Comparison of ENCODE assay signal across 18 cellular contexts in genomic region chr16:10040136-10041080, GRCh38.
DNase-seq lines count a peak whose midpoint lies in the region; ATAC-seq, FAIRE-seq and TF ChIP-seq lines count a peak whose summit lies in the region.
"Had no signal": no experiment of that assay in that cellular context is flagged by ENCODE, and none has a peak within 500 bp of the region (broad histone marks: within the 10 kb centered on the region; RNA-seq: fewer than 3 reads in every experiment).

No MANE protein-coding gene starts in this region.

- 84 to 100% methylated on average over 4 to 17 of the region's 17 CpGs for WGBS in H1 (ENCODE audit: extremely low coverage in 1 of 2, insufficient coverage in 1 of 2, insufficient read length in 1 of 2, insufficient replicate concordance in 2 of 2, low coverage in 1 of 2, low lambda C conversion rate in 2 of 2, missing lambda C conversion rate in 1 of 2), 2 experiments

- peak overlapping the region; percentile 82 for H2BK120ac ChIP-seq in H1 (replicated peaks; ENCODE audit: low read depth, low read length)

- H3K27me3 Mint-ChIP-seq in nephron progenitor cell (ENCODE audit: low read depth, poor library complexity) = peaks cover 8% of the 10 kb centered on the region
- peaks cover 6% of the 10 kb centered on the region for H3K27me3 Mint-ChIP-seq in T-helper 2 cell treated with Interferon-gamma antibody and Interleukin-4, amounts not matched to agents 5 μg/mL and 100 μg/mL, for 36 hours (ENCODE audit: low read depth)
- H3K27me3 Mint-ChIP-seq in activated T-cell treated with anti-CD3 and anti-CD28 coated beads, Interleukin-2, amount 50 U/mL, for 4 hours (ENCODE audit: low read depth) = peaks cover 17% of the 10 kb centered on the region

- CTCF ChIA-PET in H1 (lab: Charles Lee; ENCODE audit: partially characterized antibody) = interaction anchor here (1.1 to 1.2 kb wide), 3 partner anchors 31 to 393 kb away, joined by 3 to 4 read pairs (median 4); no protein-coding TSS in a partner anchor

- peaks cover 27% of the 10 kb centered on the region for H3K4me1 Mint-ChIP-seq in nephron progenitor cell
- peaks cover 2% of the 10 kb centered on the region for H3K4me1 Mint-ChIP-seq in T-helper 2 cell treated with Interferon-gamma antibody and Interleukin-4, amounts not matched to agents 5 μg/mL and 100 μg/mL, for 36 hours (ENCODE audit: low read depth)
- peaks cover 3% of the 10 kb centered on the region for H3K4me1 Mint-ChIP-seq in activated T-cell treated with anti-CD3 and anti-CD28 coated beads, Interleukin-2, amount 50 U/mL, for 4 hours (ENCODE audit: low read depth)

- peak in 1 of 2 experiments; percentile 11; a peak in 1 of 4 replicates for TF ChIP-seq RAD21 in H1 (IDR thresholded peaks at IDR 0.05 in 1 of 2, conservative IDR thresholded peaks at IDR 0.05 in 1 of 2; ENCODE audit: low read depth in 2 of 2, low read length in 2 of 2)

- no peaks in the 10 kb centered on the region; a peak in 1 of 8 replicates for H3K36me3 ChIP-seq in H1 (ENCODE audit: control insufficient read depth in 2 of 4, insufficient read depth in 4 of 4, low read length in 3 of 4)
- H3K36me3 ChIP-seq: BLaER1, right atrium auricular region had no signal

- H2BK5ac ChIP-seq in H1 (ENCODE audit: low read depth, low read length) = 0 out of 2 replicates have a peak overlapping the region, but pooled peaks have one; percentile 77

- peaks cover 0 to 8% of the 10 kb centered on the region in 2 experiments for H4K20me1 ChIP-seq in H1 (replicated peaks in 1 of 2; ENCODE audit: control insufficient read depth in 1 of 2, insufficient read depth in 2 of 2, low read length in 2 of 2)
- H4K20me1 ChIP-seq: BLaER1 had no signal

- H3K79me1 ChIP-seq in H1 (ENCODE audit: low read depth, low read length) = 0 out of 2 replicates have a peak, but pooled peaks cover 3% of the 10 kb centered on the region

- peak overlapping the region; percentile 100 for H2AK5ac ChIP-seq in H1 (ENCODE audit: low read depth, low read length)

- H4K5ac ChIP-seq in H1 (ENCODE audit: insufficient read length, low read depth, low read length) = no peak overlapping the region

- no peak for TF ChIP-seq EP300 in H1 (IDR thresholded peaks at IDR 0.05; ENCODE audit: borderline replicate concordance in 1 of 2, low read depth in 2 of 2, low read length in 2 of 2)

- H3K27me3 ChIP-seq in H1 (replicated peaks in 1 of 4; ENCODE audit: control insufficient read depth in 3 of 4, extremely low read depth in 1 of 4, insufficient read depth in 3 of 4, low read length in 3 of 4) = no peaks in the 10 kb centered on the region
- H3K27me3 ChIP-seq: BLaER1, right atrium auricular region had no signal

- no peaks in the 10 kb centered on the region; a peak in 1 of 4 replicates for H3K9me3 ChIP-seq in H1 (ENCODE audit: insufficient read depth in 2 of 2, low read depth in 1 of 2, low read length in 1 of 2)
- H3K9me3 ChIP-seq: BLaER1, right atrium auricular region had no signal

- peak overlapping the region; percentile 98 for H2BK12ac ChIP-seq in H1 (ENCODE audit: low read depth, low read length)

- peak overlapping the region; percentile 100 for H2BK15ac ChIP-seq in H1 (ENCODE audit: low read length)

- no peak overlapping the region for H4K8ac ChIP-seq in H1 (ENCODE audit: extremely low read depth, insufficient read depth, low read length)

- no peak overlapping the region for H3K4me3 Mint-ChIP-seq in nephron progenitor cell
- H3K4me3 Mint-ChIP-seq in T-helper 2 cell treated with Interferon-gamma antibody and Interleukin-4, amounts not matched to agents 5 μg/mL and 100 μg/mL, for 36 hours = no peak overlapping the region
- H3K4me3 Mint-ChIP-seq in activated T-cell treated with anti-CD3 and anti-CD28 coated beads, Interleukin-2, amount 50 U/mL, for 4 hours = no peak overlapping the region
- H3K4me3 Mint-ChIP-seq: activated CD4-positive, alpha-beta T cell treated with anti-CD3 and anti-CD28 coated beads for 36 hours; activated naive CD4-positive, alpha-beta T cell treated with anti-CD3 and anti-CD28 coated beads, Interleukin-2, amount 50 U/mL, for 24 hours had no signal

- no peak overlapping the region for H3K27ac ChIP-seq in H1 (ENCODE audit: low read depth, low read length)
- H3K27ac ChIP-seq: BLaER1, right atrium auricular region had no signal

- 0 out of 8 replicates have a peak overlapping the region, but pooled peaks of 1 of the 4 experiments have one; percentile 46 for H3K4me3 ChIP-seq in H1 (ENCODE audit: extremely low read depth in 1 of 4, insufficient read depth in 2 of 4, low read depth in 3 of 4, low read length in 4 of 4)

- H3K4me2 ChIP-seq in H1 (ENCODE audit: insufficient read depth in 1 of 2, low read depth in 2 of 2, low read length in 2 of 2) = peak overlapping the region in 1 of 2 experiments; percentile 99; a peak in 1 of 4 replicates

- peak overlapping the region; percentile 4; the same call in 1 of the 2 replicates for H3K18ac ChIP-seq in H1 (ENCODE audit: extremely low read depth, low read length)

- H2BK20ac ChIP-seq in H1 (ENCODE audit: low read length) = peak overlapping the region; percentile 98

- FAIRE-seq in H1 (lab: Jason Lieb, UNC) = no peak
- FAIRE-seq: GM19239, TTC549 had no signal

- DNase-seq in D341Med (ENCODE audit: low spot score) (peak; percentile 44), NCI-H748 (lab: John Stamatoyannopoulos, UW; ENCODE audit: unreplicated experiment) (peak; percentile 43), H1 (ENCODE audit: low read depth in 1 of 2, low spot score in 2 of 2) (no peak), nephron progenitor cell (peak; percentile 38), dermis blood vessel endothelial cell (no peak)
- no peak for DNase-seq in T-helper 2 cell treated with Interferon-gamma antibody and Interleukin-4, amounts not matched to agents 5 μg/mL and 100 μg/mL, for 36 hours (ENCODE audit: low spot score)
- DNase-seq in activated T-cell treated with anti-CD3 and anti-CD28 coated beads, Interleukin-2, amount 50 U/mL, for 4 hours = no peak
- DNase-seq: Calu3; MV-4-11; stimulated activated CD4-positive, alpha-beta T cell treated with anti-CD3 and anti-CD28 coated beads, Interleukin-12 subunit alpha, Interleukin-12 subunit beta, amount 100 ng/mL, for 4 hours; stimulated activated CD8-positive, alpha-beta memory T cell treated with anti-CD3 and anti-CD28 coated beads, Interleukin-4, amount 100 ng/mL, for 48 hours had no signal

- H3K4ac ChIP-seq in H1 (replicated peaks; ENCODE audit: insufficient read length, low read depth, low read length) = peak overlapping the region; percentile 95

- H3K4me1 ChIP-seq in H1 (replicated peaks in 1 of 4; ENCODE audit: control insufficient read depth in 3 of 4, insufficient read depth in 4 of 4, low read length in 3 of 4) = peaks cover 3 to 6% (median 3%) of the 10 kb centered on the region in 4 experiments; a peak in 6 of 7 replicates
- H3K4me1 ChIP-seq: BLaER1 had no signal

- no peaks in the 10 kb centered on the region; a peak in 1 of 4 replicates for H3K79me2 ChIP-seq in H1 (ENCODE audit: control insufficient read depth in 1 of 2, insufficient read depth in 2 of 2, low read length in 2 of 2)

- no peak overlapping the region for H3K27ac Mint-ChIP-seq in nephron progenitor cell
- H3K27ac Mint-ChIP-seq in T-helper 2 cell treated with Interferon-gamma antibody and Interleukin-4, amounts not matched to agents 5 μg/mL and 100 μg/mL, for 36 hours = no peak overlapping the region
- H3K27ac Mint-ChIP-seq: activated CD4-positive, alpha-beta T cell treated with anti-CD3 and anti-CD28 coated beads for 36 hours; activated naive CD4-positive, alpha-beta T cell treated with anti-CD3 and anti-CD28 coated beads, Interleukin-2, amount 50 U/mL, for 24 hours had no signal

- H3K56ac ChIP-seq in H1 (replicated peaks; ENCODE audit: insufficient read length, low read depth, low read length) = peak overlapping the region; percentile 98

- no peaks in the 10 kb centered on the region for H3K9me3 Mint-ChIP-seq in nephron progenitor cell
- no peaks in the 10 kb centered on the region for H3K9me3 Mint-ChIP-seq in T-helper 2 cell treated with Interferon-gamma antibody and Interleukin-4, amounts not matched to agents 5 μg/mL and 100 μg/mL, for 36 hours
- no peaks in the 10 kb centered on the region for H3K9me3 Mint-ChIP-seq in activated T-cell treated with anti-CD3 and anti-CD28 coated beads, Interleukin-2, amount 50 U/mL, for 4 hours
- H3K9me3 Mint-ChIP-seq: activated naive CD4-positive, alpha-beta T cell treated with anti-CD3 and anti-CD28 coated beads, Interleukin-2, amount 50 U/mL, for 24 hours had no signal

- POLR2A ChIA-PET in H1 (lab: Charles Lee; ENCODE audit: partially characterized antibody) = no interaction called here

- H4K91ac ChIP-seq in H1 (replicated peaks; ENCODE audit: insufficient read length, low read length) = peak overlapping the region; percentile 92

- no peaks in the 10 kb centered on the region for H3K36me3 Mint-ChIP-seq in nephron progenitor cell (ENCODE audit: low read depth)
- H3K36me3 Mint-ChIP-seq in T-helper 2 cell treated with Interferon-gamma antibody and Interleukin-4, amounts not matched to agents 5 μg/mL and 100 μg/mL, for 36 hours (ENCODE audit: low read depth) = no peaks in the 10 kb centered on the region
- H3K36me3 Mint-ChIP-seq in activated T-cell treated with anti-CD3 and anti-CD28 coated beads, Interleukin-2, amount 50 U/mL, for 4 hours (ENCODE audit: insufficient read depth) = no peaks in the 10 kb centered on the region
- H3K36me3 Mint-ChIP-seq: activated naive CD4-positive, alpha-beta T cell treated with anti-CD3 and anti-CD28 coated beads, Interleukin-2, amount 50 U/mL, for 24 hours had no signal

- TF ChIP-seq CTCF in H1 (IDR thresholded peaks at IDR 0.05; ENCODE audit: control extremely low read depth in 1 of 3, insufficient read depth in 1 of 3, low read depth in 1 of 3, low read length in 3 of 3) (no peak), nephron progenitor cell (IDR thresholded peaks at IDR 0.05) (no peak)

- H2AFZ ChIP-seq in H1 (ENCODE audit: low read length) = no peak overlapping the region

- peaks cover 17% of the 10 kb centered on the region for H3K23me2 ChIP-seq in H1 (ENCODE audit: low read depth, low read length)

- no peak overlapping the region; a peak in 1 of 7 replicates for H3K9ac ChIP-seq in H1 (replicated peaks in 1 of 4; ENCODE audit: extremely low read depth in 1 of 4, low read depth in 3 of 4, low read length in 3 of 4)
- H3K9ac ChIP-seq: BLaER1 had no signal

- no peak for TF ChIP-seq POLR2A in H1 (IDR thresholded peaks at IDR 0.05; ENCODE audit: control extremely low read depth in 1 of 2, low read depth in 2 of 2, low read length in 2 of 2)

- H3K14ac ChIP-seq in H1 (ENCODE audit: insufficient read length) = no peak overlapping the region

- no peak overlapping the region for H3K23ac ChIP-seq in H1 (ENCODE audit: insufficient read length)

- no peak for ATAC-seq in GM18870 (IDR thresholded peaks at IDR 0.05; ENCODE audit: unreplicated experiment)
- ATAC-seq in activated T-cell treated with anti-CD3 and anti-CD28 coated beads, Interleukin-2, amount 50 U/mL, for 4 hours = no peak
- ATAC-seq: activated CD4-positive, alpha-beta T cell treated with anti-CD3 and anti-CD28 coated beads for 36 hours had no signal

TF ChIP-seq in H1, 55 proteins besides CTCF, POLR2A, EP300 and RAD21 (continues in another document):
- TF ChIP-seq EZH2 (IDR thresholded peaks at IDR 0.05; ENCODE audit: low read depth, low read length, severe bottlenecking) (no peak), POLR2AphosphoS5 (IDR thresholded peaks at IDR 0.05; ENCODE audit: low read depth, low read length) (no peak)

Comparison
In these comparisons a context has a peak if more than half of its experiments do, and no peak if none do; other contexts are left out.
1. DNase-seq: peak in D341Med (single experiment), NCI-H748 (single experiment) and nephron progenitor cell (single experiment); none in H1 (0 of 2), T-helper 2 cell treated with Interferon-gamma antibody and Interleukin-4, amounts not matched to agents 5 μg/mL and 100 μg/mL, for 36 hours (single experiment), dermis blood vessel endothelial cell (single experiment) and activated T-cell treated with anti-CD3 and anti-CD28 coated beads, Interleukin-2, amount 50 U/mL, for 4 hours (single experiment).